ENCODE assay signal across 12 cellular contexts in genomic region chr13:67048793-67049150, GRCh38.
DNase-seq lines count a peak whose midpoint lies in the region; ATAC-seq and TF ChIP-seq lines count a peak whose summit lies in the region.
"Had no signal": no experiment of that assay in that cellular context is flagged by ENCODE, and none has a peak within 500 bp of the region (broad histone marks: within the 10 kb centered on the region; RNA-seq: fewer than 3 reads in every experiment).

No MANE protein-coding gene starts in this region.

- H3K36me3 Mint-ChIP-seq in stimulated activated naive B cell treated with anti-CD40 and anti-IgM and Interleukin-4, amounts not matched to agents 10 μg/mL and 1 μg/mL and 100 μg/mL, for 72 hours, result no peaks in the 10 kb centered on the region

- no peak overlapping the region for H3K4me3 ChIP-seq in heart right ventricle
- H3K4me3 ChIP-seq: sigmoid colon had no signal

- H3K27me3 Mint-ChIP-seq in stimulated activated naive B cell treated with anti-CD40 and anti-IgM and Interleukin-4, amounts not matched to agents 10 μg/mL and 1 μg/mL and 100 μg/mL, for 72 hours, result no peaks in the 10 kb centered on the region

- WGBS in heart right ventricle, 2 donors, result 55 to 56% methylated on average over 3 of the region's 3 CpGs

- H3K4me3 Mint-ChIP-seq in stimulated activated naive B cell treated with anti-CD40 and anti-IgM and Interleukin-4, amounts not matched to agents 10 μg/mL and 1 μg/mL and 100 μg/mL, for 72 hours, result no peak overlapping the region

- POLR2A ChIA-PET in GM10248 (lab: Yijun Ruan, JAX), result no interaction called here

- H3K9me3 ChIP-seq in heart right ventricle, result no peaks in the 10 kb centered on the region
- H3K9me3 ChIP-seq: sigmoid colon had no signal

- intact Hi-C loops in heart right ventricle (cut with DNase I), result no loop called here

- no peaks in the 10 kb centered on the region for H3K27me3 ChIP-seq in heart right ventricle
- H3K27me3 ChIP-seq: sigmoid colon had no signal

- peak overlapping the region; percentile 79 for H3K27ac ChIP-seq in angular gyrus (ENCODE audit: low read depth, low read length)
- peak overlapping the region in 4 of 10 donors; percentile 18 to 37 (median 32) for H3K27ac ChIP-seq in heart right ventricle
- H3K27ac ChIP-seq: sigmoid colon had no signal

- CTCF ChIA-PET in GM10248 (lab: Yijun Ruan, JAX), result interaction anchor here (0.8 to 1.0 kb wide), 2 partner anchors 9 to 11 kb away, joined by 3 read pairs; no protein-coding TSS in a partner anchor

- no peak for TF ChIP-seq CTCF in heart right ventricle (IDR thresholded peaks at IDR 0.05)
- no peak for TF ChIP-seq CTCF in GM10266 (IDR thresholded peaks at IDR 0.05; ENCODE audit: control insufficient read depth, insufficient read depth, low read depth, missing control alignments)
- TF ChIP-seq CTCF in GM10248 (IDR thresholded peaks at IDR 0.05; ENCODE audit: control extremely low read depth, extremely low read depth, low read depth, missing control alignments), result no peak

- peak; percentile 43 for DNase-seq in H4 (ENCODE audit: low spot score)
- DNase-seq in heart right ventricle, result peak in 1 of 2 donors; percentile 3
- no peak for DNase-seq in stimulated activated naive B cell treated with anti-CD40 and anti-IgM and Interleukin-4, amounts not matched to agents 10 μg/mL and 1 μg/mL and 100 μg/mL, for 72 hours
- no peak for DNase-seq in GM10266 (ENCODE audit: extremely low spot score)
- DNase-seq in GM10248 (ENCODE audit: extremely low spot score), result no peak
- DNase-seq in NCI-H2196 (lab: John Stamatoyannopoulos, UW; ENCODE audit: unreplicated experiment), result no peak
- DNase-seq: activated CD4-positive, alpha-beta T cell treated with anti-CD3 and anti-CD28 coated beads for 48 hours; activated naive CD4-positive, alpha-beta T cell; NCI-H1930; sigmoid colon had no signal

- H3K4me1 Mint-ChIP-seq in stimulated activated naive B cell treated with anti-CD40 and anti-IgM and Interleukin-4, amounts not matched to agents 10 μg/mL and 1 μg/mL and 100 μg/mL, for 72 hours, result peaks cover 17 to 20% of the 10 kb centered on the region in 2 donors

- no peaks in the 10 kb centered on the region for H3K9me3 Mint-ChIP-seq in stimulated activated naive B cell treated with anti-CD40 and anti-IgM and Interleukin-4, amounts not matched to agents 10 μg/mL and 1 μg/mL and 100 μg/mL, for 72 hours

- H3K27ac Mint-ChIP-seq in stimulated activated naive B cell treated with anti-CD40 and anti-IgM and Interleukin-4, amounts not matched to agents 10 μg/mL and 1 μg/mL and 100 μg/mL, for 72 hours, result peak overlapping the region; percentile 37

- H3K36me3 ChIP-seq in heart right ventricle, result no peaks in the 10 kb centered on the region
- H3K36me3 ChIP-seq: sigmoid colon had no signal

- peaks cover 0 to 20% (median 4%) of the 10 kb centered on the region in 9 donors for H3K4me1 ChIP-seq in heart right ventricle
- H3K4me1 ChIP-seq: sigmoid colon had no signal

- ATAC-seq in heart right ventricle (peak in 6 of 8 donors; percentile 29 to 62 (median 47)), HG03108 (IDR thresholded peaks at IDR 0.05; ENCODE audit: unreplicated experiment) (no peak)
- peak; percentile 6 to 26 for ATAC-seq in stimulated activated naive B cell treated with anti-CD40 and anti-IgM and Interleukin-4, amounts not matched to agents 10 μg/mL and 1 μg/mL and 100 μg/mL, for 72 hours (replicated peaks)
